Comparison of ENCODE assay signal across 8 cellular contexts in genomic region chr17:76271669-76272540, GRCh38. TPM values are rescaled to one million over a fixed set of nuclear protein-coding genes. Genes with fewer than 3 reads are reported as not detected.
DNase-seq lines count a peak whose midpoint lies in the region; ATAC-seq, FAIRE-seq and TF ChIP-seq lines count a peak whose summit lies in the region.

No MANE protein-coding gene starts in this region.

- H3K4me3 ChIP-seq in coronary artery (peak overlapping the region; percentile 66), upper lobe of right lung (peak overlapping the region; percentile 42)

- DNase-seq in GM12892 (ENCODE audit: insufficient read length) (peak; percentile 86), coronary artery (ENCODE audit: low spot score) (no peak), omental fat pad (ENCODE audit: low spot score) (no peak), upper lobe of right lung (peak; percentile 76), hippocampal formation (lab: John Stamatoyannopoulos, UW) (no peak), HEK293T (ENCODE audit: extremely low spot score) (no peak)
- DNase-seq in T-helper 2 cell treated with Interferon-gamma antibody and Interleukin-4, amounts not matched to agents 5 μg/mL and 100 μg/mL, for 36 hours (ENCODE audit: low spot score) = peak; percentile 85

- peaks cover 37% of the 10 kb centered on the region for H3K4me1 Mint-ChIP-seq in T-helper 2 cell treated with Interferon-gamma antibody and Interleukin-4, amounts not matched to agents 5 μg/mL and 100 μg/mL, for 36 hours (ENCODE audit: low read depth)

- TF ChIP-seq CTCF in coronary artery (IDR thresholded peaks at IDR 0.05) (no peak), omental fat pad (IDR thresholded peaks at IDR 0.05) (no peak), upper lobe of right lung (IDR thresholded peaks at IDR 0.05) (no peak)

- ATAC-seq in HG02571 (IDR thresholded peaks at IDR 0.05; ENCODE audit: unreplicated experiment) (peak; percentile 45), omental fat pad (ENCODE audit: low FRiP score) (peak; percentile 34), upper lobe of right lung (peak; percentile 6)

- intact Hi-C loops in upper lobe of right lung (cut with DNase I) = no loop called here

- peak; percentile 99 for FAIRE-seq in GM12892 (lab: Jason Lieb, UNC)

- H3K4me1 ChIP-seq in upper lobe of right lung = peaks cover 72% of the 10 kb centered on the region

- H3K9me3 ChIP-seq in upper lobe of right lung = no peaks in the 10 kb centered on the region

- peak overlapping the region; percentile 75 for H3K4me3 Mint-ChIP-seq in T-helper 2 cell treated with Interferon-gamma antibody and Interleukin-4, amounts not matched to agents 5 μg/mL and 100 μg/mL, for 36 hours

- H3K27ac ChIP-seq in coronary artery = peak overlapping the region in 1 of 2 donors; percentile 46
- peak overlapping the region; percentile 75 for H3K27ac ChIP-seq in upper lobe of right lung

- peaks cover 41% of the 10 kb centered on the region for H3K36me3 Mint-ChIP-seq in T-helper 2 cell treated with Interferon-gamma antibody and Interleukin-4, amounts not matched to agents 5 μg/mL and 100 μg/mL, for 36 hours (ENCODE audit: low read depth)

- no peaks in the 10 kb centered on the region for H3K9me3 Mint-ChIP-seq in T-helper 2 cell treated with Interferon-gamma antibody and Interleukin-4, amounts not matched to agents 5 μg/mL and 100 μg/mL, for 36 hours

- no peaks in the 10 kb centered on the region for H3K27me3 ChIP-seq in upper lobe of right lung

- no peaks in the 10 kb centered on the region for H3K27me3 Mint-ChIP-seq in T-helper 2 cell treated with Interferon-gamma antibody and Interleukin-4, amounts not matched to agents 5 μg/mL and 100 μg/mL, for 36 hours (ENCODE audit: low read depth)

- H3K27ac Mint-ChIP-seq in T-helper 2 cell treated with Interferon-gamma antibody and Interleukin-4, amounts not matched to agents 5 μg/mL and 100 μg/mL, for 36 hours = peak overlapping the region; percentile 88

- CTCF ChIA-PET in HEK293T (lab: Yijun Ruan, JAX) = interaction anchor here (1.0 kb wide), 1 partner anchor 8 kb away, joined by 3 read pairs; no protein-coding TSS in a partner anchor

- TF ChIP-seq POLR2A in GM12892 (IDR thresholded peaks at IDR 0.05; ENCODE audit: low read depth, low read length) = peak; percentile 91

- peaks cover 19% of the 10 kb centered on the region for H3K36me3 ChIP-seq in upper lobe of right lung

- POLR2A ChIA-PET in HEK293T (lab: Yijun Ruan, JAX) = interaction anchor here (1.5 kb wide), 1 partner anchor 31 kb away, joined by 3 read pairs; no protein-coding TSS in a partner anchor

TF ChIP-seq in HEK293T, 16 proteins besides CTCF, POLR2A, EP300 and RAD21:
- TF ChIP-seq FOXM1 (IDR thresholded peaks at IDR 0.05; ENCODE audit: borderline replicate concordance) (no peak), PKNOX1 (IDR thresholded peaks at IDR 0.05) (no peak), ELF4 (IDR thresholded peaks at IDR 0.05) (no peak)

RNA-seq across cellular contexts. Expression of gene UBALD2, which starts 6.8 kb away (rescaled TPM):
- 48.7 TPM for polyA plus RNA-seq in GM12892 (2012; ENCODE audit: missing spikeins)
- total RNA-seq in omental fat pad = 10 to 100 TPM in 2 of 4 donors, 1 to 10 TPM in 2; 7.0 to 25.9 (median 13.7) TPM
- 56.7 TPM for total RNA-seq in upper lobe of right lung

RNA-seq across cellular contexts. Expression of gene RNF157, which starts 31.6 kb away (rescaled TPM):
- polyA plus RNA-seq in GM12892 (2012; ENCODE audit: missing spikeins) = 4.6 TPM
- total RNA-seq in omental fat pad (10 to 100 TPM in 3 of 4 donors, 1 to 10 TPM in 1; 8.4 to 23.5 (median 17.4) TPM), upper lobe of right lung (3.8 TPM)

RNA-seq across cellular contexts. Expression of gene QRICH2, which starts 36.2 kb away (rescaled TPM):
- polyA plus RNA-seq in GM12892 (2012; ENCODE audit: missing spikeins) = 0.42 TPM
- total RNA-seq in omental fat pad (1 to 10 TPM; 1.2 to 1.8 (median 1.6) TPM), upper lobe of right lung (3.4 TPM)

Comparison
In these comparisons a context has a peak if more than half of its experiments do, and no peak if none do; other contexts are left out.
1. DNase-seq: peak in GM12892 (single experiment), T-helper 2 cell treated with Interferon-gamma antibody and Interleukin-4, amounts not matched to agents 5 μg/mL and 100 μg/mL, for 36 hours (single experiment) and upper lobe of right lung (single experiment); none in coronary artery (single experiment), omental fat pad (single experiment), hippocampal formation (0 of 2) and HEK293T (single experiment).
2. Peak in every context shown above with its lines, with median percentiles within 50 percentile points of each other: ATAC-seq.